Comparison of ENCODE assay signal across 17 cellular contexts in genomic region chr20:64164123-64164836, GRCh38. TPM values are rescaled to one million over a fixed set of nuclear protein-coding genes. Genes with fewer than 3 reads are reported as not detected.
DNase-seq lines count a peak whose midpoint lies in the region; ATAC-seq, FAIRE-seq and TF ChIP-seq lines count a peak whose summit lies in the region.
"Had no signal": no experiment of that assay in that cellular context is flagged by ENCODE, and none has a peak within 500 bp of the region (broad histone marks: within the 10 kb centered on the region; RNA-seq: fewer than 3 reads in every experiment).

Gene MYT1 (plus strand): TSS chr20:64164452. CDS start chr20:64198862, 34,410 bp downstream.

- FAIRE-seq in kidney (lab: Jason Lieb, UNC), result no peak

- H3K9me3 ChIP-seq in HEK293 (ENCODE audit: control insufficient read depth, insufficient read depth, low read depth, low read length) (no peaks in the 10 kb centered on the region), kidney (ENCODE audit: control insufficient read depth in 1 of 2, low read length in 2 of 2) (no peaks in the 10 kb centered on the region)
- H3K9me3 ChIP-seq: esophagus squamous epithelium had no signal

- TF ChIP-seq CTCF in HEK293 (tag by site-specific recombination; IDR thresholded peaks at IDR 0.05) (no peak), kidney (IDR thresholded peaks at IDR 0.05; ENCODE audit: borderline replicate concordance, extremely low read depth, insufficient read depth) (no peak)

- CTCF ChIA-PET in HEK293 (lab: Yijun Ruan, JAX), result interaction anchor here (0.6 kb wide), 1 partner anchor 78 kb away, joined by 3 read pairs; no protein-coding TSS in a partner anchor
- CTCF ChIA-PET in activated CD4-positive, alpha-beta memory T cell treated with anti-CD3 and anti-CD28 coated beads for 36 hours (lab: Charles Lee), result no interaction called here

- H3K4me3 Mint-ChIP-seq in activated CD4-positive, alpha-beta memory T cell treated with anti-CD3 and anti-CD28 coated beads for 36 hours, result no peak within 1 kb of the TSS
- H3K4me3 Mint-ChIP-seq: activated CD4-positive, alpha-beta memory T cell treated with anti-CD3 and anti-CD28 coated beads, Interleukin-2, amount 10 ng/mL, durations not matched to agents 7 days and 5 days; CD8-positive, alpha-beta memory T cell had no signal

- H3K4me3 ChIP-seq in HEK293 (ENCODE audit: low read depth, low read length), result no peak within 1 kb of the TSS
- H3K4me3 ChIP-seq in kidney (ENCODE audit: low read length in 2 of 2), result no peak within 1 kb of the TSS
- H3K4me3 ChIP-seq: esophagus squamous epithelium had no signal

- intact Hi-C loops in kidney (cut with DNase I), result no loop called here
- intact Hi-C loops in activated CD4-positive, alpha-beta memory T cell treated with anti-CD3 and anti-CD28 coated beads for 36 hours (cut with micrococcal nuclease), result no loop called here
- intact Hi-C loops in sciatic nerve (cut with DNase I), result no loop called here

- DNase-seq in NCI-H2081 (lab: John Stamatoyannopoulos, UW), result peak; percentile 92 to 97
- peak; percentile 92 for DNase-seq in NCI-H82 treated with DMSO at 0.1 percent for 48 hours (lab: John Stamatoyannopoulos, UW; ENCODE audit: unreplicated experiment)
- peak; percentile 24 for DNase-seq in kidney
- no peak for DNase-seq in activated CD4-positive, alpha-beta memory T cell treated with anti-CD3 and anti-CD28 coated beads for 36 hours
- no peak for DNase-seq in sciatic nerve (ENCODE audit: low spot score)
- DNase-seq: activated CD4-positive, alpha-beta memory T cell treated with anti-CD3 and anti-CD28 coated beads, Interleukin-2, amount 10 ng/mL, durations not matched to agents 7 days and 5 days; activated naive CD4-positive, alpha-beta T cell treated with Interleukin-2 at 50 U/mL for 16 hours; CD8-positive, alpha-beta memory T cell; central memory CD4-positive, alpha-beta T cell; esophagus squamous epithelium; GOT3; T-helper 1 cell had no signal

- no peaks in the 10 kb centered on the region for H3K4me1 ChIP-seq in HEK293 (ENCODE audit: control insufficient read depth, insufficient read depth, low read length)
- no peaks in the 10 kb centered on the region for H3K4me1 ChIP-seq in kidney (ENCODE audit: control insufficient read depth in 1 of 2, insufficient read depth in 1 of 2, low read depth in 1 of 2, low read length in 2 of 2)
- H3K4me1 ChIP-seq: esophagus squamous epithelium had no signal

- ATAC-seq in GM18511 (IDR thresholded peaks at IDR 0.05; ENCODE audit: unreplicated experiment), result no peak
- no peak for ATAC-seq in sciatic nerve
- no peak for ATAC-seq in HG03045 (IDR thresholded peaks at IDR 0.05; ENCODE audit: unreplicated experiment)

- no peak within 1 kb of the TSS for H3K9ac ChIP-seq in kidney (ENCODE audit: low read length in 2 of 2)

- no peaks in the 10 kb centered on the region for H3K9me3 Mint-ChIP-seq in activated CD4-positive, alpha-beta memory T cell treated with anti-CD3 and anti-CD28 coated beads for 36 hours
- H3K9me3 Mint-ChIP-seq: activated CD4-positive, alpha-beta memory T cell treated with anti-CD3 and anti-CD28 coated beads, Interleukin-2, amount 10 ng/mL, durations not matched to agents 7 days and 5 days; CD8-positive, alpha-beta memory T cell had no signal

- H3K4me1 Mint-ChIP-seq in activated CD4-positive, alpha-beta memory T cell treated with anti-CD3 and anti-CD28 coated beads for 36 hours (ENCODE audit: low read depth), result no peaks in the 10 kb centered on the region
- H3K4me1 Mint-ChIP-seq: activated CD4-positive, alpha-beta memory T cell treated with anti-CD3 and anti-CD28 coated beads, Interleukin-2, amount 10 ng/mL, durations not matched to agents 7 days and 5 days; CD8-positive, alpha-beta memory T cell had no signal

- no peak within 1 kb of the TSS for H3K27ac ChIP-seq in HEK293 (ENCODE audit: extremely low read depth, low read depth, low read length)
- H3K27ac ChIP-seq in kidney (ENCODE audit: low read depth in 2 of 2, low read length in 2 of 2), result no peak within 1 kb of the TSS
- H3K27ac ChIP-seq: esophagus squamous epithelium had no signal

- H3K36me3 Mint-ChIP-seq in activated CD4-positive, alpha-beta memory T cell treated with anti-CD3 and anti-CD28 coated beads for 36 hours, result no peaks in the 10 kb centered on the region
- H3K36me3 Mint-ChIP-seq: CD8-positive, alpha-beta memory T cell had no signal

- no peak within 1 kb of the TSS for H3K27ac Mint-ChIP-seq in activated CD4-positive, alpha-beta memory T cell treated with anti-CD3 and anti-CD28 coated beads for 36 hours
- H3K27ac Mint-ChIP-seq: activated CD4-positive, alpha-beta memory T cell treated with anti-CD3 and anti-CD28 coated beads, Interleukin-2, amount 10 ng/mL, durations not matched to agents 7 days and 5 days had no signal

- H3K36me3 ChIP-seq in HEK293 (ENCODE audit: control insufficient read depth in 2 of 2, insufficient read depth in 1 of 2, low read length in 2 of 2), result no peaks in the 10 kb centered on the region
- H3K36me3 ChIP-seq in kidney (ENCODE audit: control insufficient read depth in 1 of 2, insufficient read depth in 2 of 2, low read length in 2 of 2), result no peaks in the 10 kb centered on the region
- H3K36me3 ChIP-seq: esophagus squamous epithelium had no signal

- H3K27me3 Mint-ChIP-seq in activated CD4-positive, alpha-beta memory T cell treated with anti-CD3 and anti-CD28 coated beads for 36 hours, result peaks cover 68% of the 10 kb centered on the region

- POLR2A ChIA-PET in HEK293 (lab: Yijun Ruan, JAX), result no interaction called here
- POLR2A ChIA-PET in activated CD4-positive, alpha-beta memory T cell treated with anti-CD3 and anti-CD28 coated beads for 36 hours (lab: Charles Lee), result no interaction called here

TF ChIP-seq in HEK293, 187 proteins besides CTCF, POLR2A, EP300 and RAD21 (continues in another document):
- TF ChIP-seq, protein P1, sequence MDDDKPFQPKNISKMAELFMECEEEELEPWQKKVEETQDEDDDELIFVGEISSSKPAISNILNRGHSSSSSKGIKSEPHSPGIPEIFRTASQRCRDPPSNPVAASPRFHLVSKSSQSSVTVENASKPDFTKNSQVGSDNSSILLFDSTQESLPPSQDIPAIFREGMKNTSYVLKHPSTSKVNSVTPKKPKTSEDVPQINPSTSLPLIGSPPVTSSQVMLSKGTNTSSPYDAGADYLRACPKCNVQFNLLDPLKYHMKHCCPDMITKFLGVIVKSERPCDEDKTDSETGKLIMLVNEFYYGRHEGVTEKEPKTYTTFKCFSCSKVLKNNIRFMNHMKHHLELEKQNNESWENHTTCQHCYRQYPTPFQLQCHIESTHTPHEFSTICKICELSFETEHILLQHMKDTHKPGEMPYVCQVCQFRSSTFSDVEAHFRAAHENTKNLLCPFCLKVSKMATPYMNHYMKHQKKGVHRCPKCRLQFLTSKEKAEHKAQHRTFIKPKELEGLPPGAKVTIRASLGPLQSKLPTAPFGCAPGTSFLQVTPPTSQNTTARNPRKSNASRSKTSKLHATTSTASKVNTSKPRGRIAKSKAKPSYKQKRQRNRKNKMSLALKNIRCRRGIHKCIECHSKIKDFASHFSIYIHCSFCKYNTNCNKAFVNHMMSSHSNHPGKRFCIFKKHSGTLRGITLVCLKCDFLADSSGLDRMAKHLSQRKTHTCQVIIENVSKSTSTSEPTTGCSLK (tag by site-specific recombination; IDR thresholded peaks at IDR 0.05), result no peak
- TF ChIP-seq YY1 (tag by site-specific recombination; IDR thresholded peaks at IDR 0.05), result no peak
- TF ChIP-seq, protein P2, sequence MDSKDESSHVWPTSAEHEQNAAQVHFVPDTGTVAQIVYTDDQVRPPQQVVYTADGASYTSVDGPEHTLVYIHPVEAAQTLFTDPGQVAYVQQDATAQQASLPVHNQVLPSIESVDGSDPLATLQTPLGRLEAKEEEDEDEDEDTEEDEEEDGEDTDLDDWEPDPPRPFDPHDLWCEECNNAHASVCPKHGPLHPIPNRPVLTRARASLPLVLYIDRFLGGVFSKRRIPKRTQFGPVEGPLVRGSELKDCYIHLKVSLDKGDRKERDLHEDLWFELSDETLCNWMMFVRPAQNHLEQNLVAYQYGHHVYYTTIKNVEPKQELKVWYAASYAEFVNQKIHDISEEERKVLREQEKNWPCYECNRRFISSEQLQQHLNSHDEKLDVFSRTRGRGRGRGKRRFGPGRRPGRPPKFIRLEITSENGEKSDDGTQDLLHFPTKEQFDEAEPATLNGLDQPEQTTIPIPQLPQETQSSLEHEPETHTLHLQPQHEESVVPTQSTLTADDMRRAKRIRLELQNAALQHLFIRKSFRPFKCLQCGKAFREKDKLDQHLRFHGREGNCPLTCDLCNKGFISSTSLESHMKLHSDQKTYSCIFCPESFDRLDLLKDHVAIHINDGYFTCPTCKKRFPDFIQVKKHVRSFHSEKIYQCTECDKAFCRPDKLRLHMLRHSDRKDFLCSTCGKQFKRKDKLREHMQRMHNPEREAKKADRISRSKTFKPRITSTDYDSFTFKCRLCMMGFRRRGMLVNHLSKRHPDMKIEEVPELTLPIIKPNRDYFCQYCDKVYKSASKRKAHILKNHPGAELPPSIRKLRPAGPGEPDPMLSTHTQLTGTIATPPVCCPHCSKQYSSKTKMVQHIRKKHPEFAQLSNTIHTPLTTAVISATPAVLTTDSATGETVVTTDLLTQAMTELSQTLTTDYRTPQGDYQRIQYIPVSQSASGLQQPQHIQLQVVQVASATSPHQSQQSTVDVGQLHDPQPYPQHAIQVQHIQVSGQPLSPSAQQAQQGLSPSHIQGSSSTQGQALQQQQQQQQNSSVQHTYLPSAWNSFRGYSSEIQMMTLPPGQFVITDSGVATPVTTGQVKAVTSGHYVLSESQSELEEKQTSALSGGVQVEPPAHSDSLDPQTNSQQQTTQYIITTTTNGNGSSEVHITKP (tag by site-specific recombination; IDR thresholded peaks at IDR 0.05), result peak; percentile 87

RNA-seq across cellular contexts. Expression of gene MYT1, which starts in this region (rescaled TPM):
- total RNA-seq in kidney (not detected), sciatic nerve (not detected)
- not detected for polyA plus RNA-seq in kidney (ENCODE audit: insufficient read depth, low read depth, low replicate concordance)
- not detected for total RNA-seq in activated CD4-positive, alpha-beta memory T cell treated with anti-CD3 and anti-CD28 coated beads for 36 hours
- total RNA-seq: activated CD4-positive, alpha-beta memory T cell treated with anti-CD3 and anti-CD28 coated beads, Interleukin-2, amount 10 ng/mL, durations not matched to agents 7 days and 5 days; esophagus squamous epithelium; pulmonary artery endothelial cell; subcutaneous adipose tissue had no signal
- polyA plus RNA-seq: CD8-positive, alpha-beta memory T cell had no signal

Comparison
In these comparisons a context has a peak if more than half of its experiments do, and no peak if none do; other contexts are left out.
1. Peak in DNase-seq in kidney; RNA of the gene not detected or under 1 TPM.
2. DNase-seq: peak in NCI-H2081 (2 of 2) and NCI-H82 treated with DMSO at 0.1 percent for 48 hours (single experiment); none in activated CD4-positive, alpha-beta memory T cell treated with anti-CD3 and anti-CD28 coated beads for 36 hours (single experiment) and sciatic nerve (single experiment).